In genomic region chr2:191935247-191935646, GRCh38 we compare ENCODE assay signal across 1 cellular context.
TF ChIP-seq lines count a peak whose summit lies in the region.

No MANE protein-coding gene starts in this region.

TF ChIP-seq in SK-N-SH treated with all-trans-retinoic acid at 6 μM for 48 hours, 23 proteins besides CTCF, POLR2A, EP300 and RAD21 (continued from another document):
- TF ChIP-seq CSRNP3 (CRISPR knock-in tag; IDR thresholded peaks at IDR 0.05) (no peak), ZC3H10 (CRISPR knock-in tag; IDR thresholded peaks at IDR 0.05) (no peak), TOX (CRISPR knock-in tag; IDR thresholded peaks at IDR 0.05; ENCODE audit: borderline replicate concordance) (no peak), BACH2 (CRISPR knock-in tag; IDR thresholded peaks at IDR 0.05; ENCODE audit: borderline replicate concordance) (no peak), ZNF565 (CRISPR knock-in tag; conservative IDR thresholded peaks at IDR 0.05; ENCODE audit: low read depth) (no peak), ZFP30 (CRISPR knock-in tag; IDR thresholded peaks at IDR 0.05) (no peak), CREB5 (CRISPR knock-in tag; IDR thresholded peaks at IDR 0.05; ENCODE audit: low read depth) (no peak), ZNF70 (CRISPR knock-in tag; IDR thresholded peaks at IDR 0.05) (no peak), ISL1 (CRISPR knock-in tag; IDR thresholded peaks at IDR 0.05) (no peak), ESRRG (CRISPR knock-in tag; IDR thresholded peaks at IDR 0.05) (no peak)
TF ChIP-seq in SK-N-SH treated with all-trans-retinoic acid at 6 μM for 48 hours: peak in this region for 0.
